Comparison of ENCODE assay signal across 25 cellular contexts in genomic region chr13:81012031-81012430, GRCh38.
"Had no signal": no experiment of that assay in that cellular context is flagged by ENCODE, and none has a peak within 500 bp of the region (broad histone marks: within the 10 kb centered on the region; RNA-seq: fewer than 3 reads in every experiment).

No MANE protein-coding gene starts in this region.

- ATAC-seq: left lobe of liver; naive thymus-derived CD8-positive, alpha-beta T cell; upper lobe of right lung had no signal

- H3K4me3 Mint-ChIP-seq: activated B cell treated with CpG ODN at 0.5 μM for 24 hours; activated naive CD8-positive, alpha-beta T cell treated with anti-CD3 and anti-CD28 coated beads for 36 hours; central memory CD8-positive, alpha-beta T cell; immature natural killer cell; mesothelial cell of epicardium; naive thymus-derived CD8-positive, alpha-beta T cell; neural progenitor cell; stimulated activated naive CD8-positive, alpha-beta T cell treated with anti-CD3 and anti-CD28 coated beads, Interleukin-15, Interleukin-2, amounts not matched to agents 100 ng/mL and 50 ng/mL, for 24 hours had no signal

- H3K9ac ChIP-seq: neural progenitor cell had no signal

- H3K27ac Mint-ChIP-seq: activated B cell treated with CpG ODN at 0.5 μM for 24 hours; activated naive CD8-positive, alpha-beta T cell treated with anti-CD3 and anti-CD28 coated beads for 36 hours; immature natural killer cell; mesothelial cell of epicardium; naive thymus-derived CD8-positive, alpha-beta T cell; neural progenitor cell; stimulated activated naive CD8-positive, alpha-beta T cell treated with anti-CD3 and anti-CD28 coated beads, Interleukin-15, Interleukin-2, amounts not matched to agents 100 ng/mL and 50 ng/mL, for 24 hours had no signal

- H3K36me3 ChIP-seq: breast epithelium, neural progenitor cell, right lobe of liver, thyroid gland, upper lobe of right lung had no signal

- H3K4me1 Mint-ChIP-seq: activated B cell treated with CpG ODN at 0.5 μM for 24 hours; activated naive CD8-positive, alpha-beta T cell treated with anti-CD3 and anti-CD28 coated beads for 36 hours; central memory CD8-positive, alpha-beta T cell; immature natural killer cell; naive thymus-derived CD8-positive, alpha-beta T cell; neural progenitor cell had no signal

- H3K36me3 Mint-ChIP-seq: activated naive CD8-positive, alpha-beta T cell treated with anti-CD3 and anti-CD28 coated beads for 36 hours; immature natural killer cell had no signal

- H3K4me3 ChIP-seq: breast epithelium, coronary artery, lung, neural progenitor cell, right lobe of liver, skin epidermis, thyroid gland, upper lobe of right lung had no signal

- H2AFZ ChIP-seq: neural progenitor cell had no signal

- H3K4me1 ChIP-seq: breast epithelium, neural progenitor cell, right lobe of liver, thyroid gland, upper lobe of right lung had no signal

- H3K4me2 ChIP-seq: neural progenitor cell had no signal

- DNase-seq: activated B cell treated with CpG ODN at 0.5 μM for 24 hours; activated CD4-positive, alpha-beta T cell treated with anti-CD3 and anti-CD28 coated beads for 4 hours; activated CD4-positive, alpha-beta T cell treated with anti-CD3 and anti-CD28 coated beads, Interleukin-2, amount 50 U/mL, for 48 hours; activated naive CD4-positive, alpha-beta T cell treated with Interleukin-2 at 50 U/mL for 16 hours; activated naive CD8-positive, alpha-beta T cell treated with anti-CD3 and anti-CD28 coated beads for 36 hours; activated T-cell treated with anti-CD3 and anti-CD28 coated beads, Interleukin-2, amount 50 U/mL, for 48 hours; erythroblast; foreskin fibroblast; immature natural killer cell; naive thymus-derived CD8-positive, alpha-beta T cell; posterior cingulate gyrus; right lobe of liver; stimulated activated CD4-positive, alpha-beta T cell treated with anti-CD3 and anti-CD28 coated beads, Interleukin-1b, Interleukin-23, amount 100 ng/mL, for 48 hours; substantia nigra; thyroid gland; upper lobe of right lung had no signal

- H3K27me3 Mint-ChIP-seq: activated B cell treated with CpG ODN at 0.5 μM for 24 hours; activated naive CD8-positive, alpha-beta T cell treated with anti-CD3 and anti-CD28 coated beads for 36 hours; central memory CD8-positive, alpha-beta T cell; stimulated activated naive CD8-positive, alpha-beta T cell treated with anti-CD3 and anti-CD28 coated beads, Interleukin-15, Interleukin-2, amounts not matched to agents 100 ng/mL and 50 ng/mL, for 24 hours had no signal

- H3K27me3 ChIP-seq: breast epithelium, neural progenitor cell, right lobe of liver, thyroid gland, upper lobe of right lung had no signal

- H3K27ac ChIP-seq: breast epithelium, coronary artery, neural progenitor cell, right lobe of liver, skin epidermis, thyroid gland, upper lobe of right lung had no signal

- H3K9me3 ChIP-seq: right lobe of liver, thyroid gland had no signal
